ENCODE assay signal across 8 cellular contexts in the genomic region with DNA sequence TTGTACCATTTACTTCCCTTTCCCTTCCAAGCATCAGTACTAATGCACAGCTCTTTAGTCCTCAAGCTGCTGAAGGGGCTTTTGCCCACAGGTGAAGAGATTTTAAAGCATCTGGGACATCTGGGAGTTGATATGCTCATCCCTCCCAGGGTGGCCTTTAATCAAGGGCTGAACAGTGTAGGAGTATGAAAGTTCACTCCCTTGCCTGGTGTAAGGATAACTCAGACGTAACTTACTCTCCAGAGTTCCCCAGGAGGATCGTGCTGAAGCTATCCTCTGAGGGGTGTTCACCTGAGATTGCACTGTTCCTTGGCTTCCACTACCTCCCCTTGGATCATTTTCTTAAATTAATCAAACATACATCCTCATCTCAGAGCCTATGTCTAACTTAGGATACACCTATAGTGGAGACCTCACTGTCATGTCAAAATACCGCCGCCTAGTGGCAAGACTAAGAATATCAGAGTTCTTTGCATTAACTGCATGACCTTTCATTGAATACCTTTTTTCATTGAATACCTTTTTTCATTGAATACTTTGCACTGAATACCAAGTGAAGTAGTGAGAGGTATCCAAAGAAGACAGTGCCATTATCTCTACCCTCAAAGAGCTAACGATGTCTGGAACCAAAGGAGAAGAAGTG.
DNase-seq lines count a peak whose midpoint lies in the region; ATAC-seq and TF ChIP-seq lines count a peak whose summit lies in the region.
"Not testable (repeated sequence)": the region's sequence is repeated elsewhere in the genome, so short reads cannot be mapped to it uniquely, and the experiment has no call there.

No MANE protein-coding gene starts in this region.

- peak; percentile 66 for ATAC-seq in HG02759 (IDR thresholded peaks at IDR 0.05; ENCODE audit: unreplicated experiment)

- H3K4me3 Mint-ChIP-seq in mesothelial cell of epicardium, result not testable (repeated sequence)

- CTCF ChIA-PET in A673 (lab: Charles Lee), result not testable (repeated sequence)

- peaks cover 31% of the 10 kb centered on the region for H3K9me3 Mint-ChIP-seq in mesothelial cell of epicardium

- not testable (repeated sequence) for H3K4me1 Mint-ChIP-seq in mesothelial cell of epicardium

- not testable (repeated sequence) for H3K4me3 ChIP-seq in A673 (ENCODE audit: low read depth, low read length, poor library complexity, severe bottlenecking); fibroblast of villous mesenchyme (ENCODE audit: low read depth, low read length)

- H3K27me3 ChIP-seq in A673 (replicated peaks; ENCODE audit: insufficient read depth, low read depth, low read length, poor library complexity), result not testable (repeated sequence)

- H3K36me3 ChIP-seq in A673 (ENCODE audit: insufficient read depth, low read length, poor library complexity, severe bottlenecking), result not testable (repeated sequence)

- H3K27ac Mint-ChIP-seq in mesothelial cell of epicardium, result not testable (repeated sequence)

- in situ Hi-C loops in GM13977 (cut with MboI; ENCODE audit: low pct_unique_long_range_greater_than_20kb, low sequenced_read_pairs, unreplicated experiment), result not testable (repeated sequence)

- H3K9me3 ChIP-seq in A673 (ENCODE audit: low read depth, low read length, poor library complexity, severe bottlenecking), result not testable (repeated sequence)

- not testable (repeated sequence) for H3K27ac ChIP-seq in A673 (ENCODE audit: low read depth, low read length, poor library complexity, severe bottlenecking)

- BruUV-seq in A673 (replicated peaks; lab: Mats Ljungman, UMichigan), result not testable (repeated sequence)

- DNase-seq in A673 (ENCODE audit: low spot score) (peak; percentile 40), NCI-H1105 treated with DMSO at 0.1 percent for 48 hours (lab: John Stamatoyannopoulos, UW) (peak; percentile 1), RPMI8226 (peak; percentile 41), amniotic epithelial cell (ENCODE audit: low read depth) (peak; percentile 8), fibroblast of villous mesenchyme (ENCODE audit: low read depth) (peak; percentile 1)
- not testable (repeated sequence) for DNase-seq in GM13977 (ENCODE audit: low spot score); mesothelial cell of epicardium (ENCODE audit: low spot score in 2 of 2, unreplicated experiment in 2 of 2)

- not testable (repeated sequence) for H3K36me3 Mint-ChIP-seq in mesothelial cell of epicardium

- TF ChIP-seq CTCF in A673 (conservative IDR thresholded peaks at IDR 0.05; ENCODE audit: low read depth, low read length) (peak; percentile 72), GM13977 (IDR thresholded peaks at IDR 0.05; ENCODE audit: extremely low read depth, insufficient read depth, missing control alignments) (peak; percentile 65), fibroblast of villous mesenchyme (IDR thresholded peaks at IDR 0.05; ENCODE audit: insufficient read depth, low read depth, low read length) (peak; percentile 47), mesothelial cell of epicardium (IDR thresholded peaks at IDR 0.05; ENCODE audit: unreplicated experiment) (peak; percentile 62)

- not testable (repeated sequence) for H3K27me3 Mint-ChIP-seq in mesothelial cell of epicardium (ENCODE audit: low read depth)

- intact Hi-C loops in A673 (cut with micrococcal nuclease; ENCODE audit: unreplicated experiment), result loop anchor here (5.0 kb wide), 1 partner anchor 126 kb away; no protein-coding TSS in a partner anchor

- not testable (repeated sequence) for H3K4me1 ChIP-seq in A673 (ENCODE audit: insufficient read depth, low read length, poor library complexity, severe bottlenecking)

- POLR2A ChIA-PET in A673 (lab: Charles Lee; ENCODE audit: low non-redundant PET), result not testable (repeated sequence)
